In the genomic region with DNA sequence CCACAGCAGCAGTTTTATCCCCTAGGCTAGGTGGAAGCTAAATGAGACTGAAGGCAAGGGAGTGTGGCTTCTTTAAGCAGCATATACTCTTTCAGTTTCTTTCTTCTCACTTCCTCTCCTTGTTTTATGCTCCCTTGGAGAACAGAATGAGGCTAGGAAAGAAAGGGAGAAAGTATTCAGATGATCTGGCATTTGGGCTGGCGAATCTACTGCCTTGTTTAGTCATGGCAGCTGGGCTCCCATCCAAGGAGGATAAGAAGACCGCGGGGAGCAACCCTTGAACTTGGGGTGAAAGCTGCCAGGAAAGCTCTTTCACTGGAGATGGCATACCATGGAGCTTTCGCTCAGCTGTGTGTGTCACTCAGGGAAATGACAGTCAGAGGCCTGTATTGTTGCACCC, we compare ENCODE assay signal across 10 cellular contexts.
DNase-seq lines count a peak whose midpoint lies in the region; ATAC-seq and TF ChIP-seq lines count a peak whose summit lies in the region.
"Had no signal": no experiment of that assay in that cellular context is flagged by ENCODE, and none has a peak within 500 bp of the region (broad histone marks: within the 10 kb centered on the region; RNA-seq: fewer than 3 reads in every experiment).

No MANE protein-coding gene starts in this region.

- H4K20me1 ChIP-seq in IMR-90 (ENCODE audit: insufficient read depth, low read length), result no peaks in the 10 kb centered on the region
- no peaks in the 10 kb centered on the region for H4K20me1 ChIP-seq in fibroblast of lung (ENCODE audit: control insufficient read depth, extremely low read depth, insufficient read depth, low read length)
- no peaks in the 10 kb centered on the region for H4K20me1 ChIP-seq in smooth muscle cell (ENCODE audit: low read depth)

- H4K5ac ChIP-seq in IMR-90 (ENCODE audit: low read depth, low read length), result no peak overlapping the region

- ATAC-seq in GM21381 (IDR thresholded peaks at IDR 0.05; ENCODE audit: unreplicated experiment), result peak; percentile 52
- peak; percentile 48 for ATAC-seq in IMR-90 (ENCODE audit: low read depth)

- H3K27me3 Mint-ChIP-seq in nephron progenitor cell (ENCODE audit: low read depth, poor library complexity), result peaks cover 7% of the 10 kb centered on the region

- no peak overlapping the region for H3K56ac ChIP-seq in IMR-90 (ENCODE audit: extremely low read depth, insufficient read depth, low read length)

- TF ChIP-seq CTCF in IMR-90 (conservative IDR thresholded peaks at IDR 0.05; ENCODE audit: low read depth, low read length) (no peak), fibroblast of lung (conservative IDR thresholded peaks at IDR 0.05 in 1 of 2, IDR thresholded peaks at IDR 0.05 in 1 of 2; ENCODE audit: low read depth in 1 of 2, low read length in 2 of 2) (no peak), nephron progenitor cell (IDR thresholded peaks at IDR 0.05) (no peak), smooth muscle cell (IDR thresholded peaks at IDR 0.05; ENCODE audit: borderline replicate concordance, insufficient read depth, poor library complexity, severe bottlenecking) (no peak)

- H3K79me2 ChIP-seq in fibroblast of lung (ENCODE audit: control insufficient read depth, insufficient read depth, low read length) (no peaks in the 10 kb centered on the region), smooth muscle cell (ENCODE audit: low read depth) (no peaks in the 10 kb centered on the region)

- no peak overlapping the region for H4K91ac ChIP-seq in IMR-90 (ENCODE audit: insufficient read depth, low read depth, low read length)

- no peak overlapping the region for H3K27ac Mint-ChIP-seq in nephron progenitor cell
- H3K27ac Mint-ChIP-seq: activated B cell treated with CpG ODN at 0.5 μM for 24 hours had no signal

- no peak overlapping the region for H2BK5ac ChIP-seq in IMR-90 (ENCODE audit: low read depth, low read length, poor library complexity, severe bottlenecking)

- H3K27me3 ChIP-seq in IMR-90 (ENCODE audit: control insufficient read depth, insufficient read depth, low read length) (no peaks in the 10 kb centered on the region), fibroblast of lung (ENCODE audit: control insufficient read depth, insufficient read depth, low read length) (no peaks in the 10 kb centered on the region), smooth muscle cell (ENCODE audit: low read depth) (peaks cover 29% of the 10 kb centered on the region)

- H3K4me3 ChIP-seq in IMR-90 (ENCODE audit: insufficient read depth, low read depth, low read length) (no peak overlapping the region), fibroblast of lung (replicated peaks in 1 of 4; ENCODE audit: control extremely low read depth in 1 of 4, insufficient read depth in 1 of 4, low read depth in 3 of 4, low read length in 4 of 4) (peak overlapping the region in 1 of 4 experiments; percentile 5), smooth muscle cell (no peak overlapping the region)

- no peak overlapping the region for H2AK9ac ChIP-seq in IMR-90 (replicated peaks; ENCODE audit: low read depth, low read length, poor library complexity)

- H3K23ac ChIP-seq in IMR-90 (ENCODE audit: low read depth, low read length), result no peak overlapping the region

- H3F3A ChIP-seq in smooth muscle cell (ENCODE audit: low read depth), result peaks cover 18% of the 10 kb centered on the region

- no peaks in the 10 kb centered on the region for H3K9me3 Mint-ChIP-seq in nephron progenitor cell
- H3K9me3 Mint-ChIP-seq: activated B cell treated with CpG ODN at 0.5 μM for 24 hours had no signal

- H3K9ac ChIP-seq in IMR-90 (ENCODE audit: low read depth, low read length) (no peak overlapping the region), fibroblast of lung (ENCODE audit: insufficient read depth, low read length) (no peak overlapping the region), smooth muscle cell (ENCODE audit: low read depth) (no peak overlapping the region)

- H2AFZ ChIP-seq in IMR-90 (replicated peaks; ENCODE audit: low read length, poor library complexity) (no peak overlapping the region), fibroblast of lung (ENCODE audit: low read length) (peak overlapping the region; percentile 47), smooth muscle cell (ENCODE audit: low read depth) (no peak overlapping the region)

- no peaks in the 10 kb centered on the region for H3K9me1 ChIP-seq in IMR-90 (ENCODE audit: insufficient read depth, low read length)

- dilution Hi-C loops in IMR-90 (cut with HindIII; ENCODE audit: low sequenced_read_pairs, unreplicated experiment), result no loop called here

- peak; percentile 25 for DNase-seq in AG08396 (ENCODE audit: low spot score)
- DNase-seq in IMR-90, result peak; percentile 40
- peak; percentile 75 to 86 for DNase-seq in fibroblast of lung (ENCODE audit: low read depth in 2 of 2)
- no peak for DNase-seq in nephron progenitor cell
- DNase-seq in smooth muscle cell (lab: John Stamatoyannopoulos, UW; ENCODE audit: unreplicated experiment), result no peak
- DNase-seq in NCI-H1436 (lab: John Stamatoyannopoulos, UW), result no peak
- DNase-seq in NCI-H2081 (lab: John Stamatoyannopoulos, UW), result no peak
- DNase-seq: activated B cell treated with CpG ODN at 0.5 μM for 24 hours had no signal

- no peak overlapping the region for H3K4ac ChIP-seq in IMR-90 (ENCODE audit: low read depth, low read length)

- BruUV-seq in IMR-90 (replicated peaks; lab: Mats Ljungman, UMichigan), result no TSS peak

- no peak for TF ChIP-seq POLR2A in IMR-90 (IDR thresholded peaks at IDR 0.05; ENCODE audit: low read depth, low read length)

- H3K4me1 Mint-ChIP-seq in nephron progenitor cell, result peaks cover 30% of the 10 kb centered on the region
- H3K4me1 Mint-ChIP-seq: activated B cell treated with CpG ODN at 0.5 μM for 24 hours had no signal

- H3K4me1 ChIP-seq in IMR-90 (ENCODE audit: control insufficient read depth, insufficient read depth, low read length) (no peaks in the 10 kb centered on the region), fibroblast of lung (ENCODE audit: control insufficient read depth, extremely low read depth, insufficient read depth, low read length) (peaks cover 5% of the 10 kb centered on the region), smooth muscle cell (ENCODE audit: low read depth) (no peaks in the 10 kb centered on the region)

- no peak overlapping the region for H4K8ac ChIP-seq in IMR-90 (ENCODE audit: low read depth in 2 of 2, low read length in 2 of 2)

- H2AK5ac ChIP-seq in IMR-90 (ENCODE audit: low read depth, low read length), result no peak overlapping the region

- CTCF ChIA-PET in IMR-90 (lab: Yijun Ruan, JAX), result no interaction called here

- no peaks in the 10 kb centered on the region for H3K36me3 Mint-ChIP-seq in nephron progenitor cell (ENCODE audit: low read depth)

- no peak overlapping the region for H2BK15ac ChIP-seq in IMR-90 (ENCODE audit: low read depth, low read length)

- H3K27ac ChIP-seq in IMR-90 (ENCODE audit: insufficient read depth, low read length) (no peak overlapping the region), fibroblast of lung (ENCODE audit: insufficient read depth, low read length) (peak overlapping the region; percentile 16), smooth muscle cell (ENCODE audit: low read depth) (no peak overlapping the region)
- H3K27ac ChIP-seq: epithelial cell of prostate had no signal

- POLR2A ChIA-PET in IMR-90 (lab: Charles Lee; ENCODE audit: unreplicated experiment), result no interaction called here

- no peak overlapping the region for H2BK20ac ChIP-seq in IMR-90 (ENCODE audit: low read depth, low read length)

- H3K4me2 ChIP-seq in IMR-90 (ENCODE audit: low read depth, low read length) (no peak overlapping the region), fibroblast of lung (ENCODE audit: extremely low read depth, insufficient read depth, low read length) (peak overlapping the region; percentile 55), smooth muscle cell (no peak overlapping the region)

- H3K9me3 ChIP-seq in IMR-90 (ENCODE audit: control insufficient read depth, insufficient read depth, low read length) (no peaks in the 10 kb centered on the region), fibroblast of lung (ENCODE audit: control insufficient read depth, insufficient read depth, low read depth, low read length) (no peaks in the 10 kb centered on the region), smooth muscle cell (replicated peaks; ENCODE audit: low read depth) (no peaks in the 10 kb centered on the region)

- no peak for TF ChIP-seq RAD21 in IMR-90 (IDR thresholded peaks at IDR 0.05; ENCODE audit: low read length)

- no peak overlapping the region for H3K14ac ChIP-seq in IMR-90 (replicated peaks; ENCODE audit: low read depth, low read length)

- no peak overlapping the region for H2BK120ac ChIP-seq in IMR-90 (ENCODE audit: low read depth, low read length)

- H3K36me3 ChIP-seq in IMR-90 (ENCODE audit: control insufficient read depth, insufficient read depth, low read length) (no peaks in the 10 kb centered on the region), fibroblast of lung (ENCODE audit: control insufficient read depth, insufficient read depth, low read length) (no peaks in the 10 kb centered on the region), smooth muscle cell (ENCODE audit: low read depth) (no peaks in the 10 kb centered on the region)

- in situ Hi-C loops in IMR-90 (cut with MboI; ENCODE audit: low sequenced_read_pairs), result no loop called here

- no peak overlapping the region for H3K18ac ChIP-seq in IMR-90 (ENCODE audit: low read depth, low read length)

- no peaks in the 10 kb centered on the region for H3K79me1 ChIP-seq in IMR-90 (ENCODE audit: low read depth in 1 of 2, low read length in 2 of 2)

- 0% methylated on average over 1 of the region's 4 CpGs; no CpG with 5 or more reads in 1 of the 2 experiments for WGBS in IMR-90 (ENCODE audit: extremely low coverage in 2 of 2, insufficient read length in 1 of 2), 2 experiments
- WGBS in smooth muscle cell (ENCODE audit: low lambda C conversion rate), result 91% methylated on average over 4 of the region's 4 CpGs

- H3K4me3 Mint-ChIP-seq in nephron progenitor cell, result no peak overlapping the region
- H3K4me3 Mint-ChIP-seq: activated B cell treated with CpG ODN at 0.5 μM for 24 hours had no signal

- intact Hi-C loops in IMR-90 (cut with micrococcal nuclease), result no loop called here

TF ChIP-seq in IMR-90, 13 proteins besides CTCF, POLR2A, EP300 and RAD21 (continues in another document):
- TF ChIP-seq BHLHE40 (IDR thresholded peaks at IDR 0.05; ENCODE audit: low read depth, low read length) (no peak), FOS (IDR thresholded peaks at IDR 0.05; ENCODE audit: low read depth, low read length) (no peak), RCOR1 (IDR thresholded peaks at IDR 0.05; ENCODE audit: insufficient replicate concordance, low read length) (no peak), SMC3 (IDR thresholded peaks at IDR 0.05; ENCODE audit: low read depth, low read length) (no peak), CHD1 (IDR thresholded peaks at IDR 0.05; ENCODE audit: low read depth, low read length) (no peak), CEBPB (IDR thresholded peaks at IDR 0.05; ENCODE audit: low read depth, low read length) (no peak), RFX5 (IDR thresholded peaks at IDR 0.05; ENCODE audit: low read depth, low read length) (no peak), MXI1 (IDR thresholded peaks at IDR 0.05; ENCODE audit: borderline replicate concordance, low read depth, low read length) (no peak)

Comparison
In these comparisons a context has a peak if more than half of its experiments do, and no peak if none do; other contexts are left out.
1. DNase-seq: peak in AG08396 (single experiment), IMR-90 (single experiment) and fibroblast of lung (2 of 2); none in nephron progenitor cell (single experiment), smooth muscle cell (single experiment), NCI-H1436 (single experiment) and NCI-H2081 (0 of 2).